Comparison of ENCODE assay signal across 8 cellular contexts in the genomic region with DNA sequence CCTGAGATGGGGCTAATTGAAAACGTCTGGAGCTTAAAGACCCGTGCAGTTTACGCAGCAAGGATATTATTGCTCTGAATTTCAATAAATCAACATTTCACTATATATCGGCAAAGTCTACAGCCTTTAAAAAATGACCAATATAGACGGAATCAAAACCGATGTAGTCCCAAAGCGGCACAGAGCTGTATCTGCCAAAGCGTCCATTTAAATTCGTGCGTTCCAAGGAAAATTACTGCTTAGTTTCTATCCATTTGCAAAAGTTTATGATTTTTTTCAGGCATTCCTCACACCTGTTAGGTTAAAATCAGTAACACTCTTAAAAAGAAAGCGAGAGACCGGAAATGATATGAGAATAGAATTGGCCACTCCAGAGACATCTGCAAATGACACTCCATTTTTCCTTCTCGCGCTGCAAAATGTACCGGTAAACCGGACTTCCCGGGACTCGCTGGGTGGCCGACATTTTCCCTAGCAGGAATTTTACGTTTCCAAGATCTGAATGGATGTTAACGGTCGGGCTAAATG. TPM values are rescaled to one million over a fixed set of nuclear protein-coding genes. Genes with fewer than 3 reads are reported as not detected.
A peak's percentile ranks its signal among the peaks of the same experiment; 100 is the strongest.
DNase-seq lines count a peak whose midpoint lies in the region; ATAC-seq and TF ChIP-seq lines count a peak whose summit lies in the region.

No MANE protein-coding gene starts in this region.

- TF ChIP-seq CTCF in foreskin keratinocyte (conservative IDR thresholded peaks at IDR 0.05) = no peak
- TF ChIP-seq CTCF in parathyroid adenoma (IDR thresholded peaks at IDR 0.05) = no peak

- peak overlapping the region; percentile 99 for H3K4me3 ChIP-seq in parathyroid adenoma (ENCODE audit: low read depth, low read length)

- peaks cover 42 to 47% (median 46%) of the 10 kb centered on the region in 3 donors for H3K4me1 Mint-ChIP-seq in T-cell

- no peaks in the 10 kb centered on the region for H3K9me3 Mint-ChIP-seq in T-cell

- peak overlapping the region; percentile 98 to 100 (median 100) for H3K4me3 Mint-ChIP-seq in T-cell

- peaks cover 0 to 2% of the 10 kb centered on the region in 2 donors for H3K27me3 Mint-ChIP-seq in T-cell

- H3K4me2 ChIP-seq in parathyroid adenoma (ENCODE audit: low read length) = peak overlapping the region; percentile 98

- H3K27ac ChIP-seq in foreskin keratinocyte = peak overlapping the region; percentile 97
- H3K27ac ChIP-seq in parathyroid adenoma = peak overlapping the region; percentile 100

- no peaks in the 10 kb centered on the region for H3K4me1 ChIP-seq in foreskin keratinocyte
- H3K4me1 ChIP-seq in parathyroid adenoma = peaks cover 20% of the 10 kb centered on the region

- CTCF ChIA-PET in T-cell (lab: Charles Lee) = interaction anchor here (0.6 to 1.2 kb wide), 3 partner anchors 17 to 357 kb away, joined by 3 to 4 read pairs (median 4); partner anchors contain the start of gene RPL39L (in 1 of the 2)

- ATAC-seq in HG03066 (IDR thresholded peaks at IDR 0.05; ENCODE audit: low read depth, unreplicated experiment) (peak; percentile 30), T-cell (replicated peaks in 1 of 4) (peak; percentile 29 to 38 (median 34)), foreskin keratinocyte (peak; percentile 1)

- DNase-seq in NCI-H510A treated with DMSO at 0.1 percent for 48 hours (lab: John Stamatoyannopoulos, UW) = peak; percentile 67
- no peak for DNase-seq in NCI-H510A (lab: John Stamatoyannopoulos, UW)
- no peak for DNase-seq in T-cell
- peak in 1 of 2 donors; percentile 31 for DNase-seq in foreskin keratinocyte
- no peak for DNase-seq in cortex of kidney (lab: John Stamatoyannopoulos, UW)
- no peak for DNase-seq in 8988T

- peak overlapping the region; percentile 98 to 100 for H3K27ac Mint-ChIP-seq in T-cell

- H3K9me3 ChIP-seq in parathyroid adenoma (ENCODE audit: control insufficient read depth, low read length) = no peaks in the 10 kb centered on the region

- peaks cover 19% of the 10 kb centered on the region for H3K79me2 ChIP-seq in parathyroid adenoma

- POLR2A ChIA-PET in T-cell (lab: Charles Lee) = interaction anchor here (0.5 to 3.2 kb wide), 16 partner anchors 10 to 845 kb away, joined by 3 to 22 read pairs (median 6); partner anchors contain the start of genes DNAJB11 (in 1 of the 2), RFC4 (in 1 of the 2) and TRA2B (in 1 of the 2)

- peak overlapping the region; percentile 98 for H3K9ac ChIP-seq in parathyroid adenoma

- peak overlapping the region; percentile 100 for H2AFZ ChIP-seq in parathyroid adenoma

- peaks cover 7% of the 10 kb centered on the region for H3K36me3 ChIP-seq in parathyroid adenoma (ENCODE audit: control insufficient read depth, insufficient read depth, low read length)

- H3K27me3 ChIP-seq in foreskin keratinocyte (no peaks in the 10 kb centered on the region), parathyroid adenoma (ENCODE audit: control insufficient read depth, insufficient read depth, low read length) (no peaks in the 10 kb centered on the region)

- H3K36me3 Mint-ChIP-seq in T-cell = peaks cover 39% of the 10 kb centered on the region

RNA-seq across cellular contexts. Expression of gene EIF4A2, which starts 0.8 kb away (rescaled TPM):
- 100 to 1,000 TPM; 544 to 870 (median 576) TPM for total RNA-seq in T-cell
- total RNA-seq in foreskin keratinocyte = 247 and 274 TPM in 2 replicates
- 137 and 167 TPM in 2 replicates for polyA plus RNA-seq in foreskin keratinocyte

RNA-seq across cellular contexts. Expression of gene RFC4, which starts 23.7 kb away (rescaled TPM):
- total RNA-seq in T-cell (10 to 100 TPM; 13.4 to 21.0 (median 19.2) TPM), foreskin keratinocyte (68.2 and 71.5 TPM in 2 replicates)
- 50.2 and 61.0 TPM in 2 replicates for polyA plus RNA-seq in foreskin keratinocyte

RNA-seq across cellular contexts. Expression of gene ADIPOQ, which starts 59.9 kb away (rescaled TPM):
- total RNA-seq in T-cell (not detected), foreskin keratinocyte (not detected in 2 replicates)
- polyA plus RNA-seq in foreskin keratinocyte = not detected in 2 replicates
